ENCODE assay signal across 22 cellular contexts in genomic region chr12:125357561-125357960, GRCh38.
"Had no signal": no experiment of that assay in that cellular context is flagged by ENCODE, and none has a peak within 500 bp of the region (broad histone marks: within the 10 kb centered on the region; RNA-seq: fewer than 3 reads in every experiment).

No MANE protein-coding gene starts in this region.

- H3K9me3 ChIP-seq: colonic mucosa, gastrocnemius medialis had no signal

- H3K27ac Mint-ChIP-seq: dendritic cell treated with granulocyte-macrophage colony-stimulating factor and Interleukin-4, amounts not matched to agents 40 ng/mL and 50 ng/mL, for 4 days; effector memory CD8-positive, alpha-beta T cell had no signal

- H3K27me3 ChIP-seq: colonic mucosa, dorsolateral prefrontal cortex, foreskin keratinocyte, gastrocnemius medialis, gastroesophageal sphincter had no signal

- H3K27ac ChIP-seq: colonic mucosa, coronary artery, dorsolateral prefrontal cortex, epithelial cell of prostate, esophagus muscularis mucosa, esophagus squamous epithelium, foreskin keratinocyte, gastrocnemius medialis, gastroesophageal sphincter, heart right ventricle had no signal

- ATAC-seq: effector memory CD8-positive, alpha-beta T cell; esophagus mucosa; foreskin keratinocyte; gastrocnemius medialis; gastroesophageal sphincter; heart right ventricle had no signal

- H3K4me3 Mint-ChIP-seq: dendritic cell treated with granulocyte-macrophage colony-stimulating factor and Interleukin-4, amounts not matched to agents 40 ng/mL and 50 ng/mL, for 4 days; effector memory CD8-positive, alpha-beta T cell had no signal

- H3K36me3 ChIP-seq: colonic mucosa, esophagus muscularis mucosa, esophagus squamous epithelium, gastrocnemius medialis, gastroesophageal sphincter, heart right ventricle had no signal

- H3K4me3 ChIP-seq: colonic mucosa, coronary artery, dorsolateral prefrontal cortex, esophagus muscularis mucosa, esophagus squamous epithelium, gastrocnemius medialis, gastroesophageal sphincter, heart right ventricle had no signal

- H3K4me1 ChIP-seq: colonic mucosa, esophagus muscularis mucosa, esophagus squamous epithelium, foreskin keratinocyte, gastrocnemius medialis, gastroesophageal sphincter, heart right ventricle had no signal

- DNase-seq: colonic mucosa; cortex of kidney; dermis blood vessel endothelial cell; dorsolateral prefrontal cortex; effector CD4-positive, alpha-beta T cell; effector CD8-positive, alpha-beta T cell; effector memory CD4-positive, alpha-beta T cell; effector memory CD8-positive, alpha-beta T cell; erythroblast; esophagus squamous epithelium; foreskin fibroblast; foreskin keratinocyte; foreskin melanocyte; gastrocnemius medialis; glutamatergic neuron; heart right ventricle had no signal

- H3K9me3 Mint-ChIP-seq: dendritic cell treated with granulocyte-macrophage colony-stimulating factor and Interleukin-4, amounts not matched to agents 40 ng/mL and 50 ng/mL, for 4 days; effector memory CD8-positive, alpha-beta T cell had no signal
